ENCODE assay signal across 10 cellular contexts in genomic region chr10:29949411-29950011, GRCh38.
DNase-seq lines count a peak whose midpoint lies in the region; ATAC-seq and TF ChIP-seq lines count a peak whose summit lies in the region.
"Had no signal": no experiment of that assay in that cellular context is flagged by ENCODE, and none has a peak within 500 bp of the region (broad histone marks: within the 10 kb centered on the region; RNA-seq: fewer than 3 reads in every experiment).

No MANE protein-coding gene starts in this region.

- no peaks in the 10 kb centered on the region for H3K9me3 Mint-ChIP-seq in activated T-helper 17 cell treated with anti-CD3 and anti-CD28 coated beads, Interleukin-2, amount 50 U/mL, for 72 hours
- H3K9me3 Mint-ChIP-seq: activated CD4-positive, alpha-beta memory T cell treated with anti-CD3 and anti-CD28 coated beads, Interleukin-2, amount 10 ng/mL, durations not matched to agents 7 days and 5 days had no signal

- peak overlapping the region; percentile 87 to 89 for H3K27ac ChIP-seq in testis

- intact Hi-C loops in testis (cut with DNase I; ENCODE audit: low total_unique reads) = no loop called here

- no peaks in the 10 kb centered on the region for H3K9me3 ChIP-seq in testis

- ATAC-seq in activated T-helper 17 cell treated with anti-CD3 and anti-CD28 coated beads, Interleukin-2, amount 50 U/mL, for 72 hours (replicated peaks) = peak; percentile 55
- ATAC-seq in esophagus mucosa = no peak
- no peak for ATAC-seq in GM18505 (IDR thresholded peaks at IDR 0.05; ENCODE audit: unreplicated experiment)

- TF ChIP-seq POLR2A in testis (IDR thresholded peaks at IDR 0.05) (no peak), GM18505 (IDR thresholded peaks at IDR 0.05; ENCODE audit: borderline replicate concordance, extremely low read depth, insufficient read depth, insufficient read length) (no peak)

- peak overlapping the region; percentile 22 for H3K27ac Mint-ChIP-seq in activated T-helper 17 cell treated with anti-CD3 and anti-CD28 coated beads, Interleukin-2, amount 50 U/mL, for 72 hours
- H3K27ac Mint-ChIP-seq: activated CD4-positive, alpha-beta memory T cell treated with anti-CD3 and anti-CD28 coated beads, Interleukin-2, amount 10 ng/mL, durations not matched to agents 7 days and 5 days had no signal

- H3K4me1 ChIP-seq in testis = peaks cover 17% of the 10 kb centered on the region

- no peaks in the 10 kb centered on the region for H3K27me3 ChIP-seq in testis

- H3K27me3 Mint-ChIP-seq in activated T-helper 17 cell treated with anti-CD3 and anti-CD28 coated beads, Interleukin-2, amount 50 U/mL, for 72 hours = peaks cover 9% of the 10 kb centered on the region

- peak; percentile 97 for DNase-seq in HT1080 (ENCODE audit: low read depth)
- peak; percentile 93 for DNase-seq in glomerular visceral epithelial cell (ENCODE audit: extremely low spot score)
- DNase-seq in testis = no peak
- no peak for DNase-seq in NCI-H1436 (lab: John Stamatoyannopoulos, UW)
- DNase-seq: activated CD4-positive, alpha-beta memory T cell treated with anti-CD3 and anti-CD28 coated beads, Interleukin-2, amount 10 ng/mL, durations not matched to agents 7 days and 5 days; glutamatergic neuron; NCI-H510A treated with DMSO at 0.1 percent for 48 hours had no signal

- no peak overlapping the region for H3K4me3 Mint-ChIP-seq in activated T-helper 17 cell treated with anti-CD3 and anti-CD28 coated beads, Interleukin-2, amount 50 U/mL, for 72 hours
- H3K4me3 Mint-ChIP-seq: activated CD4-positive, alpha-beta memory T cell treated with anti-CD3 and anti-CD28 coated beads, Interleukin-2, amount 10 ng/mL, durations not matched to agents 7 days and 5 days had no signal

- WGBS in testis, 2 donors = 47 to 53% methylated on average over 5 of the region's 5 CpGs

- H3K4me1 Mint-ChIP-seq in activated T-helper 17 cell treated with anti-CD3 and anti-CD28 coated beads, Interleukin-2, amount 50 U/mL, for 72 hours = peaks cover 5% of the 10 kb centered on the region

- TF ChIP-seq CTCF in testis (IDR thresholded peaks at IDR 0.05) = no peak

- no peaks in the 10 kb centered on the region for H3K36me3 ChIP-seq in testis (ENCODE audit: low read depth, missing control alignments)

- no peak overlapping the region for H3K4me3 ChIP-seq in testis

- H3K36me3 Mint-ChIP-seq in activated T-helper 17 cell treated with anti-CD3 and anti-CD28 coated beads, Interleukin-2, amount 50 U/mL, for 72 hours (ENCODE audit: low read depth) = no peaks in the 10 kb centered on the region

Comparison
In these comparisons a context has a peak if more than half of its experiments do, and no peak if none do; other contexts are left out.
1. DNase-seq: peak in HT1080 (single experiment) and glomerular visceral epithelial cell (single experiment); none in testis (single experiment) and NCI-H1436 (single experiment).